ENCODE assay signal across 1 cellular context in the genomic region with DNA sequence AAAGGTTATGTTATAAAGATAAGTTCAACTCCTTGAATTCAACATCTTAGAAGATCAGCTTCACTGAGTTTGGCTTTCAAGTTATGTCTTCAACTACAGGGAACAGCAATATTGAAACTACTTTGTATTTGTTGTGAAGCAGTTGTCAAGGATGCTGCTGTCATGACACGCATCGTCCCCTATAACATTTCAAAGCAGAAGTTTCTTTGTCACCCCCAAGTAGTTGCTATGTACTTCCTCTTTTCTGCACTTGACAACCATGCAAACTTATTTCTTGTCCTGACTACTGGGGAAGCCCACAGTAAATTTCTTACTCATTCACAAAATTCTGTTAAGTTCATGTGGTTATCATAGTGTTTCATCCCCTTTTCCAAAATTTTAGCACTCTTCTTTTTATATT.
TF ChIP-seq lines count a peak whose summit lies in the region.

No MANE protein-coding gene starts in this region.

TF ChIP-seq in IMR-90, 13 proteins besides CTCF, POLR2A, EP300 and RAD21:
- no peak for TF ChIP-seq MAZ (IDR thresholded peaks at IDR 0.05; ENCODE audit: borderline replicate concordance, low read depth, low read length)
- no peak for TF ChIP-seq MAFK (IDR thresholded peaks at IDR 0.05; ENCODE audit: low read depth, low read length)
- TF ChIP-seq, protein P1, sequence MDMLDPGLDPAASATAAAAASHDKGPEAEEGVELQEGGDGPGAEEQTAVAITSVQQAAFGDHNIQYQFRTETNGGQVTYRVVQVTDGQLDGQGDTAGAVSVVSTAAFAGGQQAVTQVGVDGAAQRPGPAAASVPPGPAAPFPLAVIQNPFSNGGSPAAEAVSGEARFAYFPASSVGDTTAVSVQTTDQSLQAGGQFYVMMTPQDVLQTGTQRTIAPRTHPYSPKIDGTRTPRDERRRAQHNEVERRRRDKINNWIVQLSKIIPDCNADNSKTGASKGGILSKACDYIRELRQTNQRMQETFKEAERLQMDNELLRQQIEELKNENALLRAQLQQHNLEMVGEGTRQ (IDR thresholded peaks at IDR 0.05; ENCODE audit: low read depth, low read length): no peak
- TF ChIP-seq FOS (IDR thresholded peaks at IDR 0.05; ENCODE audit: low read depth, low read length): no peak
- TF ChIP-seq RCOR1 (IDR thresholded peaks at IDR 0.05; ENCODE audit: insufficient replicate concordance, low read length): no peak
- TF ChIP-seq, protein P2, sequence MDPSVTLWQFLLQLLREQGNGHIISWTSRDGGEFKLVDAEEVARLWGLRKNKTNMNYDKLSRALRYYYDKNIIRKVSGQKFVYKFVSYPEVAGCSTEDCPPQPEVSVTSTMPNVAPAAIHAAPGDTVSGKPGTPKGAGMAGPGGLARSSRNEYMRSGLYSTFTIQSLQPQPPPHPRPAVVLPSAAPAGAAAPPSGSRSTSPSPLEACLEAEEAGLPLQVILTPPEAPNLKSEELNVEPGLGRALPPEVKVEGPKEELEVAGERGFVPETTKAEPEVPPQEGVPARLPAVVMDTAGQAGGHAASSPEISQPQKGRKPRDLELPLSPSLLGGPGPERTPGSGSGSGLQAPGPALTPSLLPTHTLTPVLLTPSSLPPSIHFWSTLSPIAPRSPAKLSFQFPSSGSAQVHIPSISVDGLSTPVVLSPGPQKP (IDR thresholded peaks at IDR 0.05; ENCODE audit: borderline replicate concordance, low read depth, low read length): no peak
- no peak for TF ChIP-seq CEBPB (IDR thresholded peaks at IDR 0.05; ENCODE audit: low read depth, low read length)
- no peak for TF ChIP-seq RFX5 (IDR thresholded peaks at IDR 0.05; ENCODE audit: low read depth, low read length)
- TF ChIP-seq CHD1 (IDR thresholded peaks at IDR 0.05; ENCODE audit: low read depth, low read length): no peak
- no peak for TF ChIP-seq MXI1 (IDR thresholded peaks at IDR 0.05; ENCODE audit: borderline replicate concordance, low read depth, low read length)
- no peak for TF ChIP-seq BHLHE40 (IDR thresholded peaks at IDR 0.05; ENCODE audit: low read depth, low read length)
- no peak for TF ChIP-seq NFE2L2 (IDR thresholded peaks at IDR 0.05; ENCODE audit: low read depth, low read length)
- TF ChIP-seq SMC3 (IDR thresholded peaks at IDR 0.05; ENCODE audit: low read depth, low read length): no peak
